19 cellular contexts compared by ENCODE assay signal in the genomic region with DNA sequence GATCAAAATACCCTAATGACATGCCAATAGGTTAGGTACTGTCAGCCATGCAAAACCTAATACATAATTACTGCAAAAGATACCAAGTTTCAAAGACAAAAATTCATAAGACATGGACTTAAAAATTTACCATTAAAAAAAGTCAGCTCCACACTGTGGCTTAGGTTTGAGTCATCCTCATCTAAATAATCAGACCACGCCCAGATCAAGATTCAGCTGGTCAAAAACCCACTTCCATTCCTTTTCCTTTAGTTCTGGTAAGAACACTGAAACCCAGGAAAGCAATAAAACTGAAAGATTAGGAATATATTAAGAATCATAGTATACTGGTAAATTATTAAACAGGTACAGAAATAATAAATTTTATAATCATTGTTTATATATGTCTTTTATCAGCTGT.
DNase-seq lines count a peak whose midpoint lies in the region; TF ChIP-seq lines count a peak whose summit lies in the region.
"Had no signal": no experiment of that assay in that cellular context is flagged by ENCODE, and none has a peak within 500 bp of the region (broad histone marks: within the 10 kb centered on the region; RNA-seq: fewer than 3 reads in every experiment).

No MANE protein-coding gene starts in this region.

- peak overlapping the region; percentile 25 for H3K27ac Mint-ChIP-seq in activated CD4-positive, alpha-beta T cell treated with anti-CD3 and anti-CD28 coated beads, Interleukin-2, amount 10 ng/mL, durations not matched to agents 7 days and 5 days
- H3K27ac Mint-ChIP-seq: activated naive CD4-positive, alpha-beta T cell treated with anti-CD3 and anti-CD28 coated beads, Interleukin-2, amount 10 ng/mL, durations not matched to agents 7 days and 5 days had no signal

- peaks cover 43% of the 10 kb centered on the region for H3K36me3 Mint-ChIP-seq in activated CD4-positive, alpha-beta T cell treated with anti-CD3 and anti-CD28 coated beads, Interleukin-2, amount 10 ng/mL, durations not matched to agents 7 days and 5 days (ENCODE audit: low read depth)

- no peak for DNase-seq in activated CD4-positive, alpha-beta T cell treated with anti-CD3 and anti-CD28 coated beads, Interleukin-2, amount 10 ng/mL, durations not matched to agents 7 days and 5 days
- DNase-seq in activated CD4-positive, alpha-beta T cell treated with anti-CD3 and anti-CD28 coated beads, Interleukin-2, amount 50 U/mL, for 48 hours: no peak
- DNase-seq in M059J (ENCODE audit: low read depth) (peak; percentile 29), mammary epithelial cell (peak; percentile 37), osteoblast (ENCODE audit: insufficient read length, low spot score, missing footprints) (peak; percentile 66), UCSD-AML1 (lab: John Stamatoyannopoulos, UW; ENCODE audit: unreplicated experiment) (no peak), mesendoderm (no peak), SIG-M5 (lab: John Stamatoyannopoulos, UW) (no peak)
- DNase-seq: 8988T; activated naive CD4-positive, alpha-beta T cell treated with anti-CD3 and anti-CD28 coated beads, Interleukin-2, amount 10 ng/mL, durations not matched to agents 7 days and 5 days; effector CD4-positive, alpha-beta T cell; esophagus squamous epithelium; H7; NCI-H187 treated with DMSO at 0.1 percent for 48 hours; SHP77; tibial artery had no signal

- no peaks in the 10 kb centered on the region for H3K79me2 ChIP-seq in mammary epithelial cell (ENCODE audit: insufficient read depth, low read length)
- H3K79me2 ChIP-seq in osteoblast (ENCODE audit: insufficient read depth, low read length): no peaks in the 10 kb centered on the region
- H3K79me2 ChIP-seq in mesendoderm (ENCODE audit: control insufficient read depth, insufficient read depth, low read length): no peaks in the 10 kb centered on the region

- H2BK120ac ChIP-seq in mesendoderm (ENCODE audit: low read depth, low read length): no peak overlapping the region

- H4K8ac ChIP-seq in mesendoderm (ENCODE audit: low read depth, low read length): no peak overlapping the region

- H3K4me1 ChIP-seq in mammary epithelial cell (ENCODE audit: insufficient read depth, low read length) (peaks cover 7% of the 10 kb centered on the region), osteoblast (ENCODE audit: insufficient read depth, low read length) (peaks cover 6% of the 10 kb centered on the region), mesendoderm (ENCODE audit: control insufficient read depth, low read depth, low read length) (no peaks in the 10 kb centered on the region)
- H3K4me1 ChIP-seq: esophagus squamous epithelium, tibial artery had no signal

- no peak overlapping the region for H3K23ac ChIP-seq in mesendoderm (ENCODE audit: low read length)

- POLR2A ChIA-PET in activated CD4-positive, alpha-beta T cell treated with anti-CD3 and anti-CD28 coated beads, Interleukin-2, amount 10 ng/mL, durations not matched to agents 7 days and 5 days (lab: Charles Lee): interaction anchor here (0.5 kb wide), 1 partner anchor 88 kb away, joined by 3 read pairs; no protein-coding TSS in a partner anchor

- intact Hi-C loops in mammary epithelial cell (cut with micrococcal nuclease): no loop called here

- peak overlapping the region; percentile 7 for H3K4me2 ChIP-seq in mammary epithelial cell (ENCODE audit: insufficient read depth, low read depth, low read length)
- H3K4me2 ChIP-seq in osteoblast (ENCODE audit: insufficient read depth, low read length): no peak overlapping the region
- no peak overlapping the region for H3K4me2 ChIP-seq in mesendoderm (ENCODE audit: low read length)

- peaks cover 16% of the 10 kb centered on the region for H3K9me3 Mint-ChIP-seq in activated CD4-positive, alpha-beta T cell treated with anti-CD3 and anti-CD28 coated beads, Interleukin-2, amount 10 ng/mL, durations not matched to agents 7 days and 5 days
- H3K9me3 Mint-ChIP-seq: stimulated activated memory B cell treated with anti-CD40 and anti-IgM and Interleukin-4, amounts not matched to agents 10 μg/mL and 1 μg/mL and 100 μg/mL, for 72 hours had no signal

- no peak overlapping the region for H2BK5ac ChIP-seq in mesendoderm (ENCODE audit: low read length)

- no peak overlapping the region for H3K4me3 Mint-ChIP-seq in activated CD4-positive, alpha-beta T cell treated with anti-CD3 and anti-CD28 coated beads, Interleukin-2, amount 10 ng/mL, durations not matched to agents 7 days and 5 days
- H3K4me3 Mint-ChIP-seq: activated naive CD4-positive, alpha-beta T cell treated with anti-CD3 and anti-CD28 coated beads, Interleukin-2, amount 10 ng/mL, durations not matched to agents 7 days and 5 days; stimulated activated memory B cell treated with anti-CD40 and anti-IgM and Interleukin-4, amounts not matched to agents 10 μg/mL and 1 μg/mL and 100 μg/mL, for 72 hours had no signal

- H2AFZ ChIP-seq in mammary epithelial cell (ENCODE audit: low read depth, low read length) (no peak overlapping the region), osteoblast (ENCODE audit: low read length) (no peak overlapping the region)

- H3K36me3 ChIP-seq in mammary epithelial cell (ENCODE audit: insufficient read depth, low read length): no peaks in the 10 kb centered on the region
- peaks cover 15% of the 10 kb centered on the region for H3K36me3 ChIP-seq in osteoblast (ENCODE audit: insufficient read depth, low read length)
- H3K36me3 ChIP-seq in mesendoderm (ENCODE audit: control insufficient read depth, insufficient read depth, low read length): no peaks in the 10 kb centered on the region
- H3K36me3 ChIP-seq: cardiac muscle cell had no signal

- H3K9me3 ChIP-seq in mammary epithelial cell (replicated peaks; ENCODE audit: insufficient read depth, low read length): no peaks in the 10 kb centered on the region
- no peaks in the 10 kb centered on the region for H3K9me3 ChIP-seq in osteoblast (ENCODE audit: low read depth, low read length)
- H3K9me3 ChIP-seq: esophagus squamous epithelium, tibial artery had no signal

- H3K27ac ChIP-seq in mammary epithelial cell (ENCODE audit: insufficient read depth, low read depth, low read length) (no peak overlapping the region), osteoblast (ENCODE audit: low read depth, low read length) (no peak overlapping the region), mesendoderm (ENCODE audit: low read depth, low read length) (no peak overlapping the region)
- H3K27ac ChIP-seq: C4-2B, cardiac muscle cell, esophagus squamous epithelium, tibial artery had no signal

- in situ Hi-C loops in mammary epithelial cell (cut with MboI; ENCODE audit: low sequenced_read_pairs in 2 of 2): no loop called here

- dilution Hi-C loops in mammary epithelial cell (cut with HindIII; ENCODE audit: low sequenced_read_pairs): no loop called here

- CTCF ChIA-PET in activated CD4-positive, alpha-beta T cell treated with anti-CD3 and anti-CD28 coated beads, Interleukin-2, amount 10 ng/mL, durations not matched to agents 7 days and 5 days (lab: Charles Lee): interaction anchor here (1.1 kb wide), 2 partner anchors 12 to 106 kb away, joined by 3 read pairs; no protein-coding TSS in a partner anchor
- CTCF ChIA-PET in mammary epithelial cell (lab: Charles Lee; ENCODE audit: low non-redundant PET): interaction anchor here (0.5 kb wide), 1 partner anchor 232 kb away, joined by 3 read pairs; no protein-coding TSS in a partner anchor

- H3K18ac ChIP-seq in mesendoderm (ENCODE audit: low read length): no peak overlapping the region

- BruUV-seq in mammary epithelial cell (replicated peaks; lab: Mats Ljungman, UMichigan): no TSS peak

- no peak overlapping the region for H3K9ac ChIP-seq in mammary epithelial cell (ENCODE audit: insufficient read depth, low read length)
- H3K9ac ChIP-seq in mesendoderm (ENCODE audit: low read length): no peak overlapping the region

- peaks cover 53% of the 10 kb centered on the region for H3K4me1 Mint-ChIP-seq in activated CD4-positive, alpha-beta T cell treated with anti-CD3 and anti-CD28 coated beads, Interleukin-2, amount 10 ng/mL, durations not matched to agents 7 days and 5 days

- WGBS in mammary epithelial cell (ENCODE audit: low coverage, missing lambda C conversion rate): 88% methylated on average over 1 of the region's 1 CpG
- WGBS in mesendoderm (ENCODE audit: extremely low coverage, insufficient coverage, low lambda C conversion rate): no CpG with 5 or more reads among the region's 1 CpG

- H3K27me3 Mint-ChIP-seq in activated CD4-positive, alpha-beta T cell treated with anti-CD3 and anti-CD28 coated beads, Interleukin-2, amount 10 ng/mL, durations not matched to agents 7 days and 5 days: no peaks in the 10 kb centered on the region
- H3K27me3 Mint-ChIP-seq: activated naive CD4-positive, alpha-beta T cell treated with anti-CD3 and anti-CD28 coated beads, Interleukin-2, amount 10 ng/mL, durations not matched to agents 7 days and 5 days; stimulated activated memory B cell treated with anti-CD40 and anti-IgM and Interleukin-4, amounts not matched to agents 10 μg/mL and 1 μg/mL and 100 μg/mL, for 72 hours had no signal

- H3K4me3 ChIP-seq in mammary epithelial cell (replicated peaks in 1 of 3; ENCODE audit: insufficient read depth in 1 of 3, low read depth in 2 of 3, low read length in 3 of 3) (no peak overlapping the region), osteoblast (ENCODE audit: insufficient read depth, low read length) (no peak overlapping the region), mesendoderm (ENCODE audit: low read length) (no peak overlapping the region)
- H3K4me3 ChIP-seq: cardiac muscle cell, esophagus squamous epithelium, tibial artery had no signal

- no peak overlapping the region for H3K4ac ChIP-seq in mesendoderm (ENCODE audit: low read depth, low read length)

- H4K20me1 ChIP-seq in mammary epithelial cell (ENCODE audit: insufficient read depth, low read length) (no peaks in the 10 kb centered on the region), osteoblast (ENCODE audit: insufficient read depth, low read length) (no peaks in the 10 kb centered on the region)

- H3K79me1 ChIP-seq in mesendoderm (ENCODE audit: low read length): no peaks in the 10 kb centered on the region

- H2AK5ac ChIP-seq in mesendoderm (ENCODE audit: low read length): no peak overlapping the region

- no peaks in the 10 kb centered on the region for H3K27me3 ChIP-seq in mammary epithelial cell (ENCODE audit: insufficient read depth, low read length)
- H3K27me3 ChIP-seq in osteoblast (ENCODE audit: insufficient read depth, low read length): no peaks in the 10 kb centered on the region
- H3K27me3 ChIP-seq in mesendoderm (ENCODE audit: insufficient read depth, low read length, poor library complexity): no peaks in the 10 kb centered on the region
- H3K27me3 ChIP-seq: cardiac muscle cell, esophagus squamous epithelium, tibial artery had no signal

- no peak overlapping the region for H2BK15ac ChIP-seq in mesendoderm (replicated peaks; ENCODE audit: low read depth)

- H3K56ac ChIP-seq in mesendoderm (ENCODE audit: low read length): no peak overlapping the region

- no peak overlapping the region for H4K5ac ChIP-seq in mesendoderm (ENCODE audit: low read length)

- TF ChIP-seq CTCF in mammary epithelial cell (conservative IDR thresholded peaks at IDR 0.05 in 1 of 2, IDR thresholded peaks at IDR 0.05 in 1 of 2; ENCODE audit: extremely low read depth in 1 of 2, insufficient read depth in 1 of 2, low read depth in 1 of 2, low read length in 2 of 2): no peak
- TF ChIP-seq CTCF in osteoblast (IDR thresholded peaks at IDR 0.05; ENCODE audit: extremely low read depth, low read depth, low read length): no peak

Comparison
In these comparisons a context has a peak if more than half of its experiments do, and no peak if none do; other contexts are left out.
1. DNase-seq: peak in M059J (single experiment), mammary epithelial cell (single experiment) and osteoblast (single experiment); none in activated CD4-positive, alpha-beta T cell treated with anti-CD3 and anti-CD28 coated beads, Interleukin-2, amount 10 ng/mL, durations not matched to agents 7 days and 5 days (single experiment), activated CD4-positive, alpha-beta T cell treated with anti-CD3 and anti-CD28 coated beads, Interleukin-2, amount 50 U/mL, for 48 hours (0 of 2), UCSD-AML1 (single experiment), mesendoderm (single experiment) and SIG-M5 (single experiment).